1 cellular context compared by ENCODE assay signal in the genomic region with DNA sequence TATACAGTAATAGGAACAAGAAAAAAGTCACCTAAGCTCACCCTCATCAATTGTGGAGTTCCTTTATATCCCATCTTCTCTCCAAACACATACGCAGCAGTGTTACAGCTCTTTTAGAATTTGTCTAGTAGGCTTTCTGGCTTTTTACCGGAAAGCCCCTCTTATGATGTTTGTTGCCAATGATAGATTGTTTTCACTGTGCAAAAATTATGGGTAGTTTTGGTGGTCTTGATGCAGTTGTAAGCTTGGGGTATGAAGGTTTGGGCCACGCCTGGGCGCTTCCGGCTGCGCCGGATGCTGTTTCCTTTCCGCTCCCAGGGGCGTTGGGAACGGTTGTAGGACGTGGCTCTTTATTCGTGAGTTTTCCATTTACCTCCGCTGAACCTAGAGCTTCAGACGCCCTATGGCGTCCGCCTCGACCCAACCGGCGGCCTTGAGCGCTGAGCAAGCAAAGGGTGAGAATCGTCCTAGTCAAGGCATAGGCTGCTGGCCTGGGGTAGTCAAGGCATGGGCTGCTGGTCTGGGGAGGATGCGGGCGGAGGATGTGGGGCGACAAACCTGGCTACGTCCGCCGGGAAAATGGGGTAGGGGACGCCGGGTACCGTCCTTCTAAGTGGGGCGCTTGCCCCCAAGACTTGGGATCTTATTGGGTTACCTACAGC.
TF ChIP-seq lines count a peak whose summit lies in the region.

Gene C12orf57 (plus strand): TSS at position 304 of the 662 bp plus-strand sequence. CDS start 100 bp downstream, at position 404.
Gene RNU7-1 (plus strand): TSS at position 98 of the 662 bp plus-strand sequence.

TF ChIP-seq in HepG2, 621 proteins besides CTCF, POLR2A, EP300 and RAD21 (continued from another document and continues in another):
- TF ChIP-seq REL (CRISPR knock-in tag; conservative IDR thresholded peaks at IDR 0.05) (peak; percentile 93), ZNF652 (CRISPR knock-in tag; IDR thresholded peaks at IDR 0.05; ENCODE audit: borderline replicate concordance, low read depth) (no peak), ZNF841 (CRISPR knock-in tag; IDR thresholded peaks at IDR 0.05; ENCODE audit: borderline replicate concordance) (peak; percentile 87; the same call in 1 of the 2 replicates), PCBP2 (optimal IDR thresholded peaks at IDR 0.05; ENCODE audit: low read depth, low read length, poor library complexity, severe bottlenecking) (no peak), ZNF484 (CRISPR knock-in tag; IDR thresholded peaks at IDR 0.05; ENCODE audit: borderline replicate concordance, low read depth) (no peak), NR2F2 (IDR thresholded peaks at IDR 0.05; ENCODE audit: borderline replicate concordance, low read depth) (peak; percentile 68; the same call in 1 of the 2 replicates), TEAD3 (CRISPR knock-in tag; optimal IDR thresholded peaks at IDR 0.05; ENCODE audit: borderline replicate concordance) (peak; percentile 27), KMT2B (CRISPR knock-in tag; IDR thresholded peaks at IDR 0.05) (peak; percentile 72), EHMT2 (IDR thresholded peaks at IDR 0.05; ENCODE audit: borderline replicate concordance, low read depth, low read length) (no peak), SRF (IDR thresholded peaks at IDR 0.05; ENCODE audit: low read depth, low read length) (peak; percentile 64; the same call in 1 of the 2 replicates), RXRB (CRISPR knock-in tag; IDR thresholded peaks at IDR 0.05; ENCODE audit: borderline replicate concordance) (peak; percentile 87), PCBP1 (IDR thresholded peaks at IDR 0.05; ENCODE audit: borderline replicate concordance, low read depth, low read length) (0 out of 2 replicates have a peak, but pooled peaks have one; percentile 25), SYNCRIP (IDR thresholded peaks at IDR 0.05; ENCODE audit: insufficient read depth, low read depth, low read length) (no peak), ZNF136 (CRISPR knock-in tag; IDR thresholded peaks at IDR 0.05; ENCODE audit: low read depth) (no peak), ETV5 (CRISPR knock-in tag; IDR thresholded peaks at IDR 0.05; ENCODE audit: borderline replicate concordance) (peak; percentile 90; the same call in 1 of the 2 replicates), NCOA1 (CRISPR knock-in tag; IDR thresholded peaks at IDR 0.05) (0 out of 2 replicates have a peak, but pooled peaks have one; percentile 76), ZFP36 (IDR thresholded peaks at IDR 0.05; ENCODE audit: borderline replicate concordance, low read depth, low read length, partially characterized antibody) (no peak), SAP130 (CRISPR knock-in tag; IDR thresholded peaks at IDR 0.05; ENCODE audit: low read depth) (peak; percentile 86), KAT2B (IDR thresholded peaks at IDR 0.05; ENCODE audit: borderline replicate concordance, low read depth, low read length) (no peak), ZNF44 (CRISPR knock-in tag; IDR thresholded peaks at IDR 0.05) (no peak; the same call in 1 of the 2 replicates), ZNF530 (CRISPR knock-in tag; IDR thresholded peaks at IDR 0.05; ENCODE audit: low read depth) (no peak), MAFF (IDR thresholded peaks at IDR 0.05; ENCODE audit: low read depth, low read length) (peak; percentile 75), ZBTB10 (CRISPR knock-in tag; IDR thresholded peaks at IDR 0.05; ENCODE audit: borderline replicate concordance) (no peak), IRF1 (CRISPR knock-in tag; IDR thresholded peaks at IDR 0.05; ENCODE audit: low read depth) (0 out of 2 replicates have a peak, but pooled peaks have one; percentile 76)
- TF ChIP-seq, protein P1, sequence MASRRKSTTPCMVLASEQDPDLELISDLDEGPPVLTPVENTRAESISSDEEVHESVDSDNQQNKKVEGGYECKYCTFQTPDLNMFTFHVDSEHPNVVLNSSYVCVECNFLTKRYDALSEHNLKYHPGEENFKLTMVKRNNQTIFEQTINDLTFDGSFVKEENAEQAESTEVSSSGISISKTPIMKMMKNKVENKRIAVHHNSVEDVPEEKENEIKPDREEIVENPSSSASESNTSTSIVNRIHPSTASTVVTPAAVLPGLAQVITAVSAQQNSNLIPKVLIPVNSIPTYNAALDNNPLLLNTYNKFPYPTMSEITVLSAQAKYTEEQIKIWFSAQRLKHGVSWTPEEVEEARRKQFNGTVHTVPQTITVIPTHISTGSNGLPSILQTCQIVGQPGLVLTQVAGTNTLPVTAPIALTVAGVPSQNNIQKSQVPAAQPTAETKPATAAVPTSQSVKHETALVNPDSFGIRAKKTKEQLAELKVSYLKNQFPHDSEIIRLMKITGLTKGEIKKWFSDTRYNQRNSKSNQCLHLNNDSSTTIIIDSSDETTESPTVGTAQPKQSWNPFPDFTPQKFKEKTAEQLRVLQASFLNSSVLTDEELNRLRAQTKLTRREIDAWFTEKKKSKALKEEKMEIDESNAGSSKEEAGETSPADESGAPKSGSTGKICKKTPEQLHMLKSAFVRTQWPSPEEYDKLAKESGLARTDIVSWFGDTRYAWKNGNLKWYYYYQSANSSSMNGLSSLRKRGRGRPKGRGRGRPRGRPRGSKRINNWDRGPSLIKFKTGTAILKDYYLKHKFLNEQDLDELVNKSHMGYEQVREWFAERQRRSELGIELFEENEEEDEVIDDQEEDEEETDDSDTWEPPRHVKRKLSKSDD (CRISPR knock-in tag; IDR thresholded peaks at IDR 0.05; ENCODE audit: low read depth), result peak; percentile 83; the same call in 1 of the 2 replicates
- TF ChIP-seq, protein P2, sequence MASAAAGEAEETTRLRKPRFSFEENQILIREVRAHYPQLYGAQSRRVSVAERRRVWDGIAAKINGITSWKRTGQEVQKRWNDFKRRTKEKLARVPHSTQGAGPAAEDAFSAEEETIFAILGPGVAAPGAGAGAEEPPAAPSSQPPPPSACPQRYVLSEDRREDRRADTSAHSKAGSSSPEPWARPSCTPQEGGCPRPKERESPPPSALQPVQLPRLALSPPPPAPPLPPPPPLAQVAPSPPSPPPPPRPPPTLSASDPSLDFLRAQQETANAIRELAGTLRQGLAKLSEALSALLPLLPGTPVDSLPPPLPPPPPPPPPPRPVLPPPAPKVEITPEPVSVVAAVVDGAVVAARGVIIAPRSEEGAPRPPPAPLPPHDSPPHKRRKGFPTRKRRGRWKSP (CRISPR knock-in tag; IDR thresholded peaks at IDR 0.05), result peak; percentile 79
- TF ChIP-seq, protein P3, sequence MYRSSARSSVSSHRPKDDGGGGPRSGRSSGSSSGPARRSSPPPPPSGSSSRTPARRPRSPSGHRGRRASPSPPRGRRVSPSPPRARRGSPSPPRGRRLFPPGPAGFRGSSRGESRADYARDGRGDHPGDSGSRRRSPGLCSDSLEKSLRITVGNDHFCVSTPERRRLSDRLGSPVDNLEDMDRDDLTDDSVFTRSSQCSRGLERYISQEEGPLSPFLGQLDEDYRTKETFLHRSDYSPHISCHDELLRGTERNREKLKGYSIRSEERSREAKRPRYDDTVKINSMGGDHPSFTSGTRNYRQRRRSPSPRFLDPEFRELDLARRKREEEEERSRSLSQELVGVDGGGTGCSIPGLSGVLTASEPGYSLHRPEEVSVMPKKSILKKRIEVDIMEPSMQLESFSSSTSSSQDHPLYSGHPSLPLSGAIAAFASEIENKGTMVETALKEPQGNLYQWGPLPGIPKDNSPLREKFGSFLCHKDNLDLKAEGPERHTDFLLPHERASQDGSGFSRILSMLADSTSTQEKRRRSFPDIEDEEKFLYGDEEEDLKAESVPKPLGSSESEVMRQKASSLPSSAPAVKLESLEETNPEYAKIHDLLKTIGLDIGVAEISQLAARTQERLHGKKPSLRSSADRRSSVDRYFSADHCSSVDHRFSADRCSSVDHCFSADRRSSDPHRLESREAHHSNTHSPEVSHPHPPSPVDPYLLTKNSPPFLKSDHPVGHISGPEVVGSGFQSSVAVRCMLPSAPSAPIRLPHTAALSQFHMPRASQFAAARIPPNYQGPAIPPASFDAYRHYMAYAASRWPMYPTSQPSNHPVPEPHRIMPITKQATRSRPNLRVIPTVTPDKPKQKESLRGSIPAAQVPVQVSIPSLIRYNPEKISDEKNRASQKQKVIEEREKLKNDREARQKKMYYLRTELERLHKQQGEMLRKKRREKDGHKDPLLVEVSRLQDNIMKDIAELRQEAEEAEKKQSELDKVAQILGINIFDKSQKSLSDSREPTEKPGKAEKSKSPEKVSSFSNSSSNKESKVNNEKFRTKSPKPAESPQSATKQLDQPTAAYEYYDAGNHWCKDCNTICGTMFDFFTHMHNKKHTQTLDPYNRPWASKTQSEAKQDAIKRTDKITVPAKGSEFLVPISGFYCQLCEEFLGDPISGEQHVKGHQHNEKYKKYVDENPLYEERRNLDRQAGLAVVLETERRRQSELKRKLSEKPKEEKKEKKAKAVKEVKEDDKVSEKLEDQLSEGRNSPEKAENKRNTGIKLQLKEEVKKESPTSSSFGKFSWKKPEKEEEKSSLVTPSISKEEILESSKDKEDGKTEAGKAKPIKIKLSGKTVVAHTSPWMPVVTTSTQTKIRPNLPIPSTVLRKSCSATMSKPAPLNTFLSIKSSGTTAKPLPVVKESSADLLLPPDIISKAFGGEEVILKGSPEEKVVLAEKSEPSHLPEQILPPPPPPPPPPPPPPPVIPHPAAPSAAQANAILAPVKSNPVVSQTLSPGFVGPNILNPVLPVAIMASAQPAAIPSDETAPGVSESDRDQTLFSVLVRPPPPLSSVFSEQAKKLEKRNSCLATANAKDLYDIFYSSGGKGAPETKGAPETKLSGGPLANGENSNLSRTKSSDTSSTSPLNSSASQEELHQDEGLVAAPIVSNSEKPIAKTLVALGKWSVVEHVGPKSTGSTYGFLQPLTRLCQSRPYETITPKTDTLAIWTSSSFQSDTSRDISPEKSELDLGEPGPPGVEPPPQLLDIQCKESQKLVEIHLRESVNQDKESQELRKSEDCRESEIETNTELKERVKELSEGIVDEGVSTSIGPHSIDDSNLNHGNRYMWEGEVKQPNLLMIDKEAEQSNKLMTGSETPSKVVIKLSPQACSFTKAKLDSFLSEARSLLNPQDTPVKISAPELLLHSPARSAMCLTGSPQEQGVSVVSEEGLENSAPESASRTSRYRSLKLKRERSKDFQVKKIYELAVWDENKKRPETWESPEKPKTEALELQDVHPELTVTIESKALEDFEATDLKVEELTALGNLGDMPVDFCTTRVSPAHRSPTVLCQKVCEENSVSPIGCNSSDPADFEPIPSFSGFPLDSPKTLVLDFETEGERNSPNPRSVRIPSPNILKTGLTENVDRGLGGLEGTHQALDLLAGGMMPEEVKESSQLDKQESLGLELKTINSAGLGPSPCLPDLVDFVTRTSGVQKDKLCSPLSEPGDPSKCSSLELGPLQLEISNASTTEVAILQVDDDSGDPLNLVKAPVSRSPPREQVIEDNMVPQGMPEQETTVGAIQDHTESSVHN (CRISPR knock-in tag; IDR thresholded peaks at IDR 0.05), result no peak
- TF ChIP-seq, protein P4, sequence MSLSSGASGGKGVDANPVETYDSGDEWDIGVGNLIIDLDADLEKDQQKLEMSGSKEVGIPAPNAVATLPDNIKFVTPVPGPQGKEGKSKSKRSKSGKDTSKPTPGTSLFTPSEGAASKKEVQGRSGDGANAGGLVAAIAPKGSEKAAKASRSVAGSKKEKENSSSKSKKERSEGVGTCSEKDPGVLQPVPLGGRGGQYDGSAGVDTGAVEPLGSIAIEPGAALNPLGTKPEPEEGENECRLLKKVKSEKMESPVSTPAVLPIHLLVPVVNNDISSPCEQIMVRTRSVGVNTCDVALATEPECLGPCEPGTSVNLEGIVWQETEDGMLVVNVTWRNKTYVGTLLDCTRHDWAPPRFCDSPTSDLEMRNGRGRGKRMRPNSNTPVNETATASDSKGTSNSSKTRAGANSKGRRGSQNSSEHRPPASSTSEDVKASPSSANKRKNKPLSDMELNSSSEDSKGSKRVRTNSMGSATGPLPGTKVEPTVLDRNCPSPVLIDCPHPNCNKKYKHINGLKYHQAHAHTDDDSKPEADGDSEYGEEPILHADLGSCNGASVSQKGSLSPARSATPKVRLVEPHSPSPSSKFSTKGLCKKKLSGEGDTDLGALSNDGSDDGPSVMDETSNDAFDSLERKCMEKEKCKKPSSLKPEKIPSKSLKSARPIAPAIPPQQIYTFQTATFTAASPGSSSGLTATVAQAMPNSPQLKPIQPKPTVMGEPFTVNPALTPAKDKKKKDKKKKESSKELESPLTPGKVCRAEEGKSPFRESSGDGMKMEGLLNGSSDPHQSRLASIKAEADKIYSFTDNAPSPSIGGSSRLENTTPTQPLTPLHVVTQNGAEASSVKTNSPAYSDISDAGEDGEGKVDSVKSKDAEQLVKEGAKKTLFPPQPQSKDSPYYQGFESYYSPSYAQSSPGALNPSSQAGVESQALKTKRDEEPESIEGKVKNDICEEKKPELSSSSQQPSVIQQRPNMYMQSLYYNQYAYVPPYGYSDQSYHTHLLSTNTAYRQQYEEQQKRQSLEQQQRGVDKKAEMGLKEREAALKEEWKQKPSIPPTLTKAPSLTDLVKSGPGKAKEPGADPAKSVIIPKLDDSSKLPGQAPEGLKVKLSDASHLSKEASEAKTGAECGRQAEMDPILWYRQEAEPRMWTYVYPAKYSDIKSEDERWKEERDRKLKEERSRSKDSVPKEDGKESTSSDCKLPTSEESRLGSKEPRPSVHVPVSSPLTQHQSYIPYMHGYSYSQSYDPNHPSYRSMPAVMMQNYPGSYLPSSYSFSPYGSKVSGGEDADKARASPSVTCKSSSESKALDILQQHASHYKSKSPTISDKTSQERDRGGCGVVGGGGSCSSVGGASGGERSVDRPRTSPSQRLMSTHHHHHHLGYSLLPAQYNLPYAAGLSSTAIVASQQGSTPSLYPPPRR (CRISPR knock-in tag; IDR thresholded peaks at IDR 0.05; ENCODE audit: borderline replicate concordance), result peak; percentile 78
- TF ChIP-seq, protein P5, sequence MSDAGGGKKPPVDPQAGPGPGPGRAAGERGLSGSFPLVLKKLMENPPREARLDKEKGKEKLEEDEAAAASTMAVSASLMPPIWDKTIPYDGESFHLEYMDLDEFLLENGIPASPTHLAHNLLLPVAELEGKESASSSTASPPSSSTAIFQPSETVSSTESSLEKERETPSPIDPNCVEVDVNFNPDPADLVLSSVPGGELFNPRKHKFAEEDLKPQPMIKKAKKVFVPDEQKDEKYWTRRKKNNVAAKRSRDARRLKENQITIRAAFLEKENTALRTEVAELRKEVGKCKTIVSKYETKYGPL (CRISPR knock-in tag; IDR thresholded peaks at IDR 0.05), result peak; percentile 79; the same call in 1 of the 2 replicates
